Comparison of ENCODE assay signal across 29 cellular contexts in genomic region chr14:44937547-44937946, GRCh38.
"Had no signal": no experiment of that assay in that cellular context is flagged by ENCODE, and none has a peak within 500 bp of the region (broad histone marks: within the 10 kb centered on the region; RNA-seq: fewer than 3 reads in every experiment).

No MANE protein-coding gene starts in this region.

- FAIRE-seq: colon, endometrium, endothelial cell of umbilical vein, frontal cortex had no signal

- DNase-seq: colonic mucosa; cortex of kidney; dermis blood vessel endothelial cell; dorsolateral prefrontal cortex; effector CD4-positive, alpha-beta T cell; effector CD8-positive, alpha-beta T cell; effector memory CD4-positive, alpha-beta T cell; effector memory CD8-positive, alpha-beta T cell; endodermal cell; erythroblast; esophagus squamous epithelium; foreskin fibroblast; foreskin keratinocyte; foreskin melanocyte; gastrocnemius medialis; glutamatergic neuron; head of caudate nucleus; heart left ventricle; heart right ventricle had no signal

- H3K4me3 ChIP-seq: colonic mucosa, coronary artery, dorsolateral prefrontal cortex, esophagus muscularis mucosa, esophagus squamous epithelium, gastrocnemius medialis, gastroesophageal sphincter, heart left ventricle, heart right ventricle had no signal

- H3K4me1 ChIP-seq: colonic mucosa, esophagus muscularis mucosa, esophagus squamous epithelium, foreskin keratinocyte, gastrocnemius medialis, gastroesophageal sphincter, heart left ventricle, heart right ventricle had no signal

- H3K27me3 Mint-ChIP-seq: dendritic cell treated with granulocyte-macrophage colony-stimulating factor and Interleukin-4, amounts not matched to agents 40 ng/mL and 50 ng/mL, for 4 days; effector memory CD8-positive, alpha-beta T cell had no signal

- H3K27ac ChIP-seq: colonic mucosa, coronary artery, dorsolateral prefrontal cortex, epithelial cell of prostate, esophagus muscularis mucosa, esophagus squamous epithelium, foreskin keratinocyte, gastrocnemius medialis, gastroesophageal sphincter, heart left ventricle, heart right ventricle had no signal

- H3K9me3 Mint-ChIP-seq: dendritic cell treated with granulocyte-macrophage colony-stimulating factor and Interleukin-4, amounts not matched to agents 40 ng/mL and 50 ng/mL, for 4 days; effector memory CD8-positive, alpha-beta T cell had no signal

- H3K36me3 ChIP-seq: colonic mucosa had no signal

- H3K27me3 ChIP-seq: colonic mucosa, dorsolateral prefrontal cortex, esophagus muscularis mucosa, esophagus squamous epithelium, foreskin keratinocyte, gastrocnemius medialis, gastroesophageal sphincter, heart left ventricle, heart right ventricle had no signal

- H3K4me3 Mint-ChIP-seq: dendritic cell treated with granulocyte-macrophage colony-stimulating factor and Interleukin-4, amounts not matched to agents 40 ng/mL and 50 ng/mL, for 4 days; effector memory CD8-positive, alpha-beta T cell; endodermal cell had no signal

- H3K27ac Mint-ChIP-seq: dendritic cell treated with granulocyte-macrophage colony-stimulating factor and Interleukin-4, amounts not matched to agents 40 ng/mL and 50 ng/mL, for 4 days; effector memory CD8-positive, alpha-beta T cell; endodermal cell had no signal

- H3K9me3 ChIP-seq: colonic mucosa, esophagus muscularis mucosa, esophagus squamous epithelium, gastrocnemius medialis, gastroesophageal sphincter, heart left ventricle, heart right ventricle had no signal

- ATAC-seq: effector memory CD8-positive, alpha-beta T cell; esophagus mucosa; foreskin keratinocyte; gastrocnemius medialis; gastroesophageal sphincter; heart left ventricle; heart right ventricle had no signal
